In the genomic region with DNA sequence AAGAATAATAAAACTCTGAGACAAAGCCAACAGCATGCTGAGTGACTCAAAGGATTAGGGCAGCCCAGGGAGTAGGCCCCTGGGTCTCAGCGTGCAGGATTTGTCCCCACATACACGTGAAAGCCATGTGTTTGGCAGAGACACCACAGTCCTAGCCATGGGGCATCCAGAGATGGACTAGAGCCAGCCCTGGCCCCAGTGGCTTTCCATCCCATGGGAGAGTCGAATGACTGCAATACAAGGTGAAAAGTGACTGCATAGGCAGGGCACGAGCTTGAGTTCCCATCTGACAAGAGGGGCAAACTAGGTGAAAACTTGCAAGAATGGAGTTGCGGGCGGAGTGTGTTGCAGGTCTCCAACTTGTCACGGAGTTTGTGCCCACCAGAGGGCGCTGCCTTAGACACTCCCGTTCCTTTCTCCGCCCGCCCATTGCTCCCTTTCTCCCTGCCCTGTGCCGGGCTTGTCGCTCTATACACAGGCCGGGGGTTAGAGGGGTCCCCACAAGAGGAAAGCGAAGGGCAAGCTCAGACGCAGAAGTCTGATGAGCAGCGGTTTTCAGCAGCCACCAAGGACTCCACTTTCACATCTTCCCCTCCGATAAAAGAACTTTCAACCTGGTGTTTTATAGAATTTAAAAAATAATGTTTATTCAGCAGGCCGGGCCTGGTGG, we compare ENCODE assay signal across 8 cellular contexts. TPM values are rescaled to one million over a fixed set of nuclear protein-coding genes. Genes with fewer than 3 reads are reported as not detected.
A peak's percentile ranks its signal among the peaks of the same experiment; 100 is the strongest.
DNase-seq lines count a peak whose midpoint lies in the region; ATAC-seq and TF ChIP-seq lines count a peak whose summit lies in the region.

No MANE protein-coding gene starts in this region.

- H3K4me1 ChIP-seq in aorta (ENCODE audit: control insufficient read depth in 1 of 2, insufficient read depth in 2 of 2, low read length in 2 of 2) = no peaks in the 10 kb centered on the region

- peak; percentile 81 for DNase-seq in GM12865 (ENCODE audit: low read depth)
- peak; percentile 73 for DNase-seq in MG63
- peak; percentile 81 for DNase-seq in activated naive CD4-positive, alpha-beta T cell treated with anti-CD3 and anti-CD28 coated beads, Interleukin-2, amount 10 ng/mL, durations not matched to agents 7 days and 5 days
- DNase-seq in Right ventricle myocardium inferior (ENCODE audit: missing footprints) = peak; percentile 93
- DNase-seq in pons (ENCODE audit: low spot score) = peak; percentile 71
- peak; percentile 90 to 96 for DNase-seq in aorta
- DNase-seq in NCI-H2107 treated with DMSO at 0.1 percent for 48 hours (lab: John Stamatoyannopoulos, UW; ENCODE audit: unreplicated experiment) = no peak

- CTCF ChIA-PET in activated naive CD4-positive, alpha-beta T cell treated with anti-CD3 and anti-CD28 coated beads, Interleukin-2, amount 10 ng/mL, durations not matched to agents 7 days and 5 days (lab: Charles Lee) = interaction anchor here (0.6 to 6.8 kb wide), 8 partner anchors 9 to 240 kb away, joined by 3 to 107 read pairs (median 3); no protein-coding TSS in a partner anchor

- WGBS in aorta, 2 donors = 5 to 6% methylated on average over 19 of the region's 19 CpGs

- H3K27ac ChIP-seq in aorta (ENCODE audit: low read depth in 1 of 2, low read length in 2 of 2) = no peak overlapping the region

- H3K27me3 ChIP-seq in MG63 (no peaks in the 10 kb centered on the region), aorta (ENCODE audit: control insufficient read depth in 1 of 2, insufficient read depth in 2 of 2, low read length in 1 of 2) (no peaks in the 10 kb centered on the region)

- TF ChIP-seq CTCF in GM12865 (IDR thresholded peaks at IDR 0.05; ENCODE audit: insufficient read depth, low read depth, low read length, missing control alignments) = peak; percentile 82

- H3K4me1 Mint-ChIP-seq in activated naive CD4-positive, alpha-beta T cell treated with anti-CD3 and anti-CD28 coated beads, Interleukin-2, amount 10 ng/mL, durations not matched to agents 7 days and 5 days = peaks cover 46% of the 10 kb centered on the region

- H3K9me3 ChIP-seq in MG63 = no peaks in the 10 kb centered on the region
- H3K9me3 ChIP-seq in aorta (ENCODE audit: control insufficient read depth, low read length) = no peaks in the 10 kb centered on the region

- H3K27me3 Mint-ChIP-seq in activated naive CD4-positive, alpha-beta T cell treated with anti-CD3 and anti-CD28 coated beads, Interleukin-2, amount 10 ng/mL, durations not matched to agents 7 days and 5 days = peaks cover 39% of the 10 kb centered on the region

- H3K9me3 Mint-ChIP-seq in activated naive CD4-positive, alpha-beta T cell treated with anti-CD3 and anti-CD28 coated beads, Interleukin-2, amount 10 ng/mL, durations not matched to agents 7 days and 5 days = no peaks in the 10 kb centered on the region

- ATAC-seq in SK-N-SH treated with all-trans-retinoic acid at 6 μM for 48 hours (peak; percentile 96), Right ventricle myocardium inferior (peak; percentile 82), aorta (ENCODE audit: low FRiP score) (peak; percentile 92)

- H3K4me3 Mint-ChIP-seq in activated naive CD4-positive, alpha-beta T cell treated with anti-CD3 and anti-CD28 coated beads, Interleukin-2, amount 10 ng/mL, durations not matched to agents 7 days and 5 days = no peak overlapping the region

- no peak overlapping the region for H3K27ac Mint-ChIP-seq in activated naive CD4-positive, alpha-beta T cell treated with anti-CD3 and anti-CD28 coated beads, Interleukin-2, amount 10 ng/mL, durations not matched to agents 7 days and 5 days

- no peaks in the 10 kb centered on the region for H3K36me3 ChIP-seq in MG63
- H3K36me3 ChIP-seq in aorta (ENCODE audit: control insufficient read depth in 1 of 2, insufficient read depth in 2 of 2, low read length in 1 of 2) = no peaks in the 10 kb centered on the region

- intact Hi-C loops in Right ventricle myocardium inferior (cut with DNase I) = loop anchor here (10.0 kb wide), 1 partner anchor 287 kb away; no protein-coding TSS in a partner anchor
- intact Hi-C loops in aorta (cut with DNase I) = loop anchor here (2.0 to 5.0 kb wide), 4 partner anchors 50 to 113 kb away; partner anchors contain the start of gene ACER3 (in 1 of the 2)

- peaks cover 3% of the 10 kb centered on the region for H3K36me3 Mint-ChIP-seq in activated naive CD4-positive, alpha-beta T cell treated with anti-CD3 and anti-CD28 coated beads, Interleukin-2, amount 10 ng/mL, durations not matched to agents 7 days and 5 days

- H3K4me3 ChIP-seq in GM12865 (ENCODE audit: low read depth, low read length) (no peak overlapping the region), MG63 (no peak overlapping the region), aorta (ENCODE audit: low read length in 2 of 2) (no peak overlapping the region)

TF ChIP-seq in SK-N-SH treated with all-trans-retinoic acid at 6 μM for 48 hours, 23 proteins besides CTCF, POLR2A, EP300 and RAD21:
- peak; percentile 32; the same call in 1 of the 2 replicates for TF ChIP-seq TCF4 (CRISPR knock-in tag; IDR thresholded peaks at IDR 0.05; ENCODE audit: borderline replicate concordance)
- TF ChIP-seq, protein P1, sequence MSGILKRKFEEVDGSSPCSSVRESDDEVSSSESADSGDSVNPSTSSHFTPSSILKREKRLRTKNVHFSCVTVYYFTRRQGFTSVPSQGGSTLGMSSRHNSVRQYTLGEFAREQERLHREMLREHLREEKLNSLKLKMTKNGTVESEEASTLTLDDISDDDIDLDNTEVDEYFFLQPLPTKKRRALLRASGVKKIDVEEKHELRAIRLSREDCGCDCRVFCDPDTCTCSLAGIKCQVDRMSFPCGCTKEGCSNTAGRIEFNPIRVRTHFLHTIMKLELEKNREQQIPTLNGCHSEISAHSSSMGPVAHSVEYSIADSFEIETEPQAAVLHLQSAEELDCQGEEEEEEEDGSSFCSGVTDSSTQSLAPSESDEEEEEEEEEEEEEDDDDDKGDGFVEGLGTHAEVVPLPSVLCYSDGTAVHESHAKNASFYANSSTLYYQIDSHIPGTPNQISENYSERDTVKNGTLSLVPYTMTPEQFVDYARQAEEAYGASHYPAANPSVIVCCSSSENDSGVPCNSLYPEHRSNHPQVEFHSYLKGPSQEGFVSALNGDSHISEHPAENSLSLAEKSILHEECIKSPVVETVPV (CRISPR knock-in tag; IDR thresholded peaks at IDR 0.05) = no peak

RNA-seq across cellular contexts. Expression of gene TSKU, which starts 24.2 kb away (rescaled TPM):
- 4.8 and 8.2 TPM in 2 replicates for total RNA-seq in MG63 (2014; rRNA removed; shearing (Covaris generic); ENCODE audit: low replicate concordance)
- total RNA-seq in Right ventricle myocardium inferior (16.2 TPM), aorta (10 to 100 TPM; 27.5 to 31.5 TPM)
- polyA plus RNA-seq in aorta = 10 to 100 TPM in 1 of 2 donors, 1 to 10 TPM in 1; 5.2 to 10.0 TPM

RNA-seq across cellular contexts. Expression of gene ACER3, which starts 53.4 kb away (rescaled TPM):
- total RNA-seq in MG63 (2014; rRNA removed; shearing (Covaris generic); ENCODE audit: low replicate concordance) = 15.8 and 56.2 TPM in 2 replicates
- total RNA-seq in Right ventricle myocardium inferior (9.9 TPM), aorta (10 to 100 TPM; 17.6 to 27.3 TPM)
- 1 to 10 TPM; 3.6 to 4.3 TPM for polyA plus RNA-seq in aorta
